15 cellular contexts compared by ENCODE assay signal in the genomic region with DNA sequence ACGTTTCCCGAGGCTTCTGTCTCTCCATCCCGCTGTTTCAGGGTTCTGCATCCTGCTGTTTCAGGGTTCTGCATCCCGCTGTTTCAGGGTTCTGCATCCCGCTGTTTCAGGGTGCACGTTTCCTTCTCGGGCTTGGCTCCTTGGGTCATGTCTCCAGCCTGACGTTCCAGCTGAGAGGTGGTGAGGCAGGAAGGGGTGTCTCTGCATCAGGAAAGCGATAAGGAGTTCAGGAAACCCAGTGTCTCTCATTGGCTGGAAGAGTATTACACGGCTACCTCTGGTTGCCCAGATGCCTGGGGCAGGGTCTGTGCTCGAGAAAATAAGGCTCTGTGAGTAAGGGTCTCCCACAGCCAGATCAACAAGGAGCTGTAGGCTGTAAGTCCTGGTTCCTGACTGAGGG.
"Had no signal": no experiment of that assay in that cellular context is flagged by ENCODE, and none has a peak within 500 bp of the region (broad histone marks: within the 10 kb centered on the region; RNA-seq: fewer than 3 reads in every experiment).

No MANE protein-coding gene starts in this region.

- H3K27ac ChIP-seq: brain microvascular endothelial cell, neural progenitor cell, thoracic aorta had no signal

- H3K36me3 ChIP-seq: esophagus squamous epithelium, neural progenitor cell, thoracic aorta had no signal

- H3K4me1 ChIP-seq: neural progenitor cell had no signal

- DNase-seq: activated CD4-positive, alpha-beta T cell treated with anti-CD3 and anti-CD28 coated beads, Interleukin-2, amount 10 ng/mL, durations not matched to agents 7 days and 5 days; activated CD8-positive, alpha-beta memory T cell treated with anti-CD3 and anti-CD28 coated beads, Interleukin-2, amount 50 U/mL, for 4 hours; activated effector memory CD4-positive, alpha-beta T cell treated with anti-CD3 and anti-CD28 coated beads, Interleukin-2, amount 50 U/mL, for 16 hours; activated naive CD4-positive, alpha-beta T cell treated with anti-CD3 and anti-CD28 coated beads, Interleukin-2, amount 50 U/mL, for 16 hours; activated T-cell treated with anti-CD3 and anti-CD28 coated beads, Interleukin-2, amount 50 U/mL, for 48 hours; aorta; brain microvascular endothelial cell; effector CD4-positive, alpha-beta T cell; esophagus squamous epithelium; hypothalamus; islet precursor cell; stimulated activated CD4-positive, alpha-beta T cell treated with anti-CD3 and anti-CD28 coated beads, Interleukin-2, amount 100 ng/mL, for 48 hours had no signal

- H3K4me3 ChIP-seq: esophagus squamous epithelium, neural progenitor cell, thoracic aorta had no signal

- H3K9me3 ChIP-seq: esophagus squamous epithelium, thoracic aorta had no signal

- H3K27me3 ChIP-seq: brain microvascular endothelial cell, esophagus squamous epithelium, neural progenitor cell had no signal

- ATAC-seq: activated CD4-positive, CD25-positive, alpha-beta regulatory T cell treated with anti-CD3 and anti-CD28 coated beads, Interleukin-2, amount 50 U/mL, for 24 hours had no signal
